In genomic region chr5:141319699-141320098, GRCh38 we compare ENCODE assay signal across 9 cellular contexts. TPM values are rescaled to one million over a fixed set of nuclear protein-coding genes. Genes with fewer than 3 reads are reported as not detected.
DNase-seq lines count a peak whose midpoint lies in the region; ATAC-seq and TF ChIP-seq lines count a peak whose summit lies in the region.
"Had no signal": no experiment of that assay in that cellular context is flagged by ENCODE, and none has a peak within 500 bp of the region (broad histone marks: within the 10 kb centered on the region; RNA-seq: fewer than 3 reads in every experiment).

No MANE protein-coding gene starts in this region.

- TF ChIP-seq CTCF in astrocyte of the spinal cord (IDR thresholded peaks at IDR 0.05; ENCODE audit: low read depth, low read length) (no peak), lung (IDR thresholded peaks at IDR 0.05; ENCODE audit: control extremely low read depth, extremely low read depth) (no peak), upper lobe of left lung (IDR thresholded peaks at IDR 0.05) (no peak)

- no peak for TF ChIP-seq POLR2A in upper lobe of left lung (IDR thresholded peaks at IDR 0.05)

- in situ Hi-C loops in astrocyte of the spinal cord (cut with HindIII; ENCODE audit: low sequenced_read_pairs): no loop called here

- H3K36me3 ChIP-seq in lung (ENCODE audit: control insufficient read depth in 2 of 2, insufficient read depth in 2 of 2, low read length in 2 of 2) (peaks cover 0 to 17% of the 10 kb centered on the region in 2 donors), upper lobe of left lung (peaks cover 0 to 43% (median 18%) of the 10 kb centered on the region in 4 donors)

- TF ChIP-seq EP300 in upper lobe of left lung (IDR thresholded peaks at IDR 0.05): no peak

- H3K4me3 Mint-ChIP-seq in activated naive CD4-positive, alpha-beta T cell treated with anti-CD3 and anti-CD28 coated beads, Interleukin-2, amount 10 ng/mL, durations not matched to agents 7 days and 5 days: peak overlapping the region; percentile 87

- ATAC-seq in lung (ENCODE audit: insufficient read depth, low FRiP score) (no peak), upper lobe of left lung (ENCODE audit: low FRiP score in 2 of 2) (no peak)

- intact Hi-C loops in head of caudate nucleus (cut with DNase I): loop anchor here (2.0 kb wide), 1 partner anchor 239 kb away; no protein-coding TSS in a partner anchor

- H3K27ac ChIP-seq in lung (ENCODE audit: low read depth in 1 of 2, low read length in 1 of 2) (peak overlapping the region in 1 of 2 donors; percentile 96), upper lobe of left lung (peak overlapping the region in 1 of 4 donors; percentile 91)

- H3K4me1 ChIP-seq in lung (ENCODE audit: control insufficient read depth in 2 of 2, insufficient read depth in 2 of 2, low read length in 2 of 2): no peaks in the 10 kb centered on the region
- H3K4me1 ChIP-seq in upper lobe of left lung: peaks cover 0 to 9% (median 4%) of the 10 kb centered on the region in 4 donors

- peaks cover 7% of the 10 kb centered on the region for H3K27me3 Mint-ChIP-seq in activated naive CD4-positive, alpha-beta T cell treated with anti-CD3 and anti-CD28 coated beads, Interleukin-2, amount 10 ng/mL, durations not matched to agents 7 days and 5 days

- H3K9me3 ChIP-seq in lung (ENCODE audit: control insufficient read depth in 2 of 2, insufficient read depth in 1 of 2, low read length in 1 of 2) (peaks cover 25 to 34% of the 10 kb centered on the region in 2 donors), upper lobe of left lung (peaks cover 55 to 82% (median 72%) of the 10 kb centered on the region in 4 donors)

- no peak for DNase-seq in activated naive CD4-positive, alpha-beta T cell treated with anti-CD3 and anti-CD28 coated beads, Interleukin-2, amount 10 ng/mL, durations not matched to agents 7 days and 5 days
- no peak for DNase-seq in activated naive CD4-positive, alpha-beta T cell treated with anti-CD3 and anti-CD28 coated beads, Interleukin-2, amount 50 U/mL, for 16 hours
- no peak for DNase-seq in astrocyte of the spinal cord (ENCODE audit: low read depth, low spot score)
- DNase-seq in lung (ENCODE audit: low spot score): no peak
- DNase-seq in upper lobe of left lung: no peak
- no peak for DNase-seq in head of caudate nucleus
- DNase-seq in AG20443 (ENCODE audit: low spot score): no peak
- DNase-seq in GDM1 (lab: John Stamatoyannopoulos, UW): no peak

- H3K9me3 Mint-ChIP-seq in activated naive CD4-positive, alpha-beta T cell treated with anti-CD3 and anti-CD28 coated beads, Interleukin-2, amount 10 ng/mL, durations not matched to agents 7 days and 5 days: peaks cover 53% of the 10 kb centered on the region

- CTCF ChIA-PET in activated naive CD4-positive, alpha-beta T cell treated with anti-CD3 and anti-CD28 coated beads, Interleukin-2, amount 10 ng/mL, durations not matched to agents 7 days and 5 days (lab: Charles Lee): interaction anchor here (0.6 to 2.1 kb wide), 13 partner anchors 10 to 1304 kb away, joined by 3 to 23 read pairs (median 4); partner anchors contain the start of genes PCDHGA1, PCDHGA10, PCDHGA2 and PCDHGA3

- peaks cover 63% of the 10 kb centered on the region for H3K36me3 Mint-ChIP-seq in activated naive CD4-positive, alpha-beta T cell treated with anti-CD3 and anti-CD28 coated beads, Interleukin-2, amount 10 ng/mL, durations not matched to agents 7 days and 5 days

- H3K4me1 Mint-ChIP-seq in activated naive CD4-positive, alpha-beta T cell treated with anti-CD3 and anti-CD28 coated beads, Interleukin-2, amount 10 ng/mL, durations not matched to agents 7 days and 5 days: peaks cover 24% of the 10 kb centered on the region

- H3K4me3 ChIP-seq in astrocyte of the spinal cord (ENCODE audit: low read depth, low read length) (peak overlapping the region; percentile 79), lung (peak overlapping the region; percentile 24), upper lobe of left lung (peak overlapping the region in 3 of 4 donors; percentile 54 to 62 (median 58))

- peak overlapping the region; percentile 98 for H3K27ac Mint-ChIP-seq in activated naive CD4-positive, alpha-beta T cell treated with anti-CD3 and anti-CD28 coated beads, Interleukin-2, amount 10 ng/mL, durations not matched to agents 7 days and 5 days

- WGBS in lung, 2 donors: 77% methylated on average over 5 of the region's 5 CpGs
- WGBS in upper lobe of left lung, 2 donors: 76 to 77% methylated on average over 5 of the region's 5 CpGs

- no peaks in the 10 kb centered on the region for H3K27me3 ChIP-seq in lung (ENCODE audit: control insufficient read depth, insufficient read depth)
- H3K27me3 ChIP-seq in upper lobe of left lung: no peaks in the 10 kb centered on the region

RNA-seq across cellular contexts. Expression of gene TAF7, which starts 0.9 kb away (rescaled TPM):
- total RNA-seq in lung: 10 to 100 TPM; 51.4 to 97.1 TPM
- 10 to 100 TPM; 29.9 to 76.2 TPM for polyA plus RNA-seq in lung
- total RNA-seq in upper lobe of left lung: 10 to 100 TPM; 35.6 to 74.5 (median 39.8) TPM

RNA-seq across cellular contexts. Expression of gene PCDHGA1, which starts 10.6 kb away (rescaled TPM):
- total RNA-seq in lung: under 1 TPM; 0.57 to 0.71 TPM
- polyA plus RNA-seq in lung: under 1 TPM; 0.15 to 0.16 TPM
- under 1 TPM in 4 of 6 donors, not detected in 2; 0.15 to 0.51 (median 0.24) TPM for total RNA-seq in upper lobe of left lung

RNA-seq across cellular contexts. Expression of gene SLC25A2, which starts 15.8 kb away (rescaled TPM):
- total RNA-seq in lung: under 1 TPM; 0.17 to 0.83 TPM
- polyA plus RNA-seq in lung: under 1 TPM; 0.05 to 0.22 TPM
- total RNA-seq in upper lobe of left lung: 1 to 10 TPM in 1 of 6 donors, under 1 TPM in 3, not detected in 2; 0.40 to 1.2 (median 0.55) TPM

RNA-seq across cellular contexts. Expression of gene PCDHGA2, which starts 18.9 kb away (rescaled TPM):
- total RNA-seq in lung: 1 to 10 TPM; 5.5 to 7.7 TPM
- 1 to 10 TPM in 1 of 2 donors, under 1 TPM in 1; 0.39 to 1.1 TPM for polyA plus RNA-seq in lung
- 1 to 10 TPM; 1.6 to 4.3 (median 2.7) TPM for total RNA-seq in upper lobe of left lung

RNA-seq across cellular contexts. Expression of gene PCDHGA3, which starts 23.9 kb away (rescaled TPM):
- total RNA-seq in lung (1 to 10 TPM; 2.1 to 5.1 TPM), upper lobe of left lung (1 to 10 TPM in 4 of 6 donors, under 1 TPM in 2; 0.80 to 2.1 (median 1.7) TPM)
- under 1 TPM; 0.26 to 0.45 TPM for polyA plus RNA-seq in lung
- total RNA-seq: activated CD8-positive, alpha-beta memory T cell treated with anti-CD3 and anti-CD28 coated beads for 36 hours had no signal

Comparison
In these comparisons a context has a peak if more than half of its experiments do, and no peak if none do; other contexts are left out.
1. H3K4me3 ChIP-seq: peak in every context shown above with its lines; median percentile 79 in astrocyte of the spinal cord; 58 in upper lobe of left lung; 24 in lung.